ENCODE assay signal across 37 cellular contexts in genomic region chr3:87788516-87788915, GRCh38. TPM values are rescaled to one million over a fixed set of nuclear protein-coding genes. Genes with fewer than 3 reads are reported as not detected.
"Had no signal": no experiment of that assay in that cellular context is flagged by ENCODE, and none has a peak within 500 bp of the region (broad histone marks: within the 10 kb centered on the region; RNA-seq: fewer than 3 reads in every experiment).

No MANE protein-coding gene starts in this region.

- H3K4me3 ChIP-seq: adrenal gland, ascending aorta, body of pancreas, breast epithelium, cardiac muscle cell had no signal

- H3K27me3 ChIP-seq: brain microvascular endothelial cell, breast epithelium had no signal

- H3K9me3 ChIP-seq: adrenal gland, ascending aorta, body of pancreas, breast epithelium had no signal

- ATAC-seq: activated naive CD4-positive, alpha-beta T cell treated with anti-CD3 and anti-CD28 coated beads, Interleukin-2, amount 50 U/mL, for 72 hours; activated naive CD8-positive, alpha-beta T cell treated with anti-CD3 and anti-CD28 coated beads, Interleukin-2, amount 50 U/mL, for 24 hours; activated T-cell treated with anti-CD3 and anti-CD28 coated beads, Interleukin-2, amount 50 U/mL, for 4 hours; activated T-cell treated with anti-CD3 and anti-CD28 coated beads, Interleukin-2, amount 50 U/mL, for 72 hours; activated T-helper 17 cell treated with anti-CD3 and anti-CD28 coated beads, Interleukin-2, amount 50 U/mL, for 72 hours; body of pancreas had no signal

- H3K4me1 ChIP-seq: breast epithelium had no signal

- H3K36me3 ChIP-seq: adrenal gland, ascending aorta, brain microvascular endothelial cell, breast epithelium, cardiac muscle cell had no signal

- FAIRE-seq: astrocyte, bronchial epithelial cell had no signal

- DNase-seq: activated effector memory CD4-positive, alpha-beta T cell treated with anti-CD3 and anti-CD28 coated beads, Interleukin-2, amount 50 U/mL, for 16 hours; activated effector memory CD4-positive, alpha-beta T cell treated with Interleukin-2 at 50 U/mL for 16 hours; activated gamma-delta T cell; activated gamma-delta T cell treated with Interleukin-2 at 50 U/mL for 16 hours; activated naive CD4-positive, alpha-beta T cell; activated naive CD4-positive, alpha-beta T cell treated with anti-CD3 and anti-CD28 coated beads for 36 hours; activated naive CD4-positive, alpha-beta T cell treated with anti-CD3 and anti-CD28 coated beads, Interleukin-2, amount 10 ng/mL, durations not matched to agents 7 days and 5 days; activated naive CD4-positive, alpha-beta T cell treated with anti-CD3 and anti-CD28 coated beads, Interleukin-2, amount 50 U/mL, for 16 hours; activated naive CD4-positive, alpha-beta T cell treated with Interleukin-2 at 50 U/mL for 16 hours; activated naive CD8-positive, alpha-beta T cell treated with anti-CD3 and anti-CD28 coated beads for 36 hours; activated naive CD8-positive, alpha-beta T cell treated with anti-CD3 and anti-CD28 coated beads, Interleukin-2, amount 10 ng/mL, durations not matched to agents 7 days and 5 days; activated naive CD8-positive, alpha-beta T cell treated with anti-CD3 and anti-CD28 coated beads, Interleukin-2, amount 50 U/mL, for 24 hours; activated T-cell treated with anti-CD3 and anti-CD28 coated beads, Interleukin-2, amount 50 U/mL, for 1 hour; activated T-cell treated with anti-CD3 and anti-CD28 coated beads, Interleukin-2, amount 50 U/mL, for 24 hours; activated T-cell treated with anti-CD3 and anti-CD28 coated beads, Interleukin-2, amount 50 U/mL, for 4 hours; activated T-cell treated with anti-CD3 and anti-CD28 coated beads, Interleukin-2, amount 50 U/mL, for 48 hours; activated T-cell treated with anti-CD3 and anti-CD28 coated beads, Interleukin-2, amount 50 U/mL, for 72 hours; adrenal gland; amniotic stem cell; amygdala; anterior cingulate cortex; aorta; body of pancreas; brain microvascular endothelial cell; caudate nucleus; central memory CD4-positive, alpha-beta T cell; cerebellar nuclear complex had no signal

- H3K27ac ChIP-seq: adrenal gland, ascending aorta, body of pancreas, brain microvascular endothelial cell, breast epithelium, cardiac muscle cell had no signal

RNA-seq across cellular contexts. Expression of gene HTR1F, which starts 4.0 kb away (rescaled TPM):
- total RNA-seq: activated naive CD4-positive, alpha-beta T cell treated with anti-CD3 and anti-CD28 coated beads for 36 hours; activated naive CD4-positive, alpha-beta T cell treated with anti-CD3 and anti-CD28 coated beads, Interleukin-2, amount 50 U/mL, for 72 hours; activated naive CD8-positive, alpha-beta T cell treated with anti-CD3 and anti-CD28 coated beads for 36 hours; activated naive CD8-positive, alpha-beta T cell treated with anti-CD3 and anti-CD28 coated beads, Interleukin-2, amount 10 ng/mL, durations not matched to agents 7 days and 5 days; activated T-cell treated with anti-CD3 and anti-CD28 coated beads, Interleukin-2, amount 50 U/mL, for 72 hours; activated T-helper 1 cell treated with anti-CD3 and anti-CD28 coated beads, Interleukin-12 subunit alpha, Interleukin-12 subunit beta, Interleukin-2, Interleukin-4 antibody, amounts not matched to agents 30 ng/mL and 10 ng/mL and 1 ng/mL, durations not matched to agents 14 hours and 24 hours and 36 hours; activated T-helper 17 cell treated with anti-CD3 and anti-CD28 coated beads, Interleukin-2, amount 50 U/mL, for 72 hours; activated T-helper 2 cell treated with anti-CD3 and anti-CD28 coated beads, Interferon-gamma antibody, Interleukin-2, Interleukin-4, amounts not matched to agents 10 μg/mL and 5 μg/mL and 100 μg/mL, durations not matched to agents 14 hours and 24 hours and 36 hours; ascending aorta; bronchial epithelial cell; cardiac muscle cell; chondrocyte had no signal
- polyA plus RNA-seq: aorta, cardiac muscle cell had no signal
